ENCODE assay signal across 8 cellular contexts in genomic region chr10:5812283-5813090, GRCh38. TPM values are rescaled to one million over a fixed set of nuclear protein-coding genes. Genes with fewer than 3 reads are reported as not detected.
DNase-seq lines count a peak whose midpoint lies in the region; ATAC-seq and TF ChIP-seq lines count a peak whose summit lies in the region.

No MANE protein-coding gene starts in this region.

- peak overlapping the region; percentile 96 for H3K27ac ChIP-seq in HUES64 (ENCODE audit: low read depth, low read length)
- peak overlapping the region; percentile 96 to 98 for H3K27ac ChIP-seq in coronary artery
- H3K27ac ChIP-seq in right lobe of liver = peak overlapping the region; percentile 89 to 97 (median 94)

- CTCF ChIA-PET in WTC11 (lab: Charles Lee) = interaction anchor here (0.6 to 2.4 kb wide), 2 partner anchors 77 to 720 kb away, joined by 3 to 7 read pairs; partner anchors contain the start of genes ANKRD16 and FBH1

- no peaks in the 10 kb centered on the region for H3K27me3 ChIP-seq in HUES64 (ENCODE audit: insufficient read depth, low read length)
- no peaks in the 10 kb centered on the region for H3K27me3 ChIP-seq in right lobe of liver

- TF ChIP-seq CTCF in WTC11 (IDR thresholded peaks at IDR 0.05) (no peak), coronary artery (IDR thresholded peaks at IDR 0.05) (no peak), right lobe of liver (IDR thresholded peaks at IDR 0.05) (no peak)

- H3K4me1 ChIP-seq in HUES64 (ENCODE audit: insufficient read depth, low read length) (peaks cover 26% of the 10 kb centered on the region), right lobe of liver (peaks cover 0 to 51% (median 4%) of the 10 kb centered on the region in 4 donors)

- H3K4me3 ChIP-seq in HUES64 (ENCODE audit: low read length) (peak overlapping the region; percentile 97), coronary artery (peak overlapping the region; percentile 91), right lobe of liver (peak overlapping the region; percentile 61 to 99 (median 69))

- intact Hi-C loops in right lobe of liver (cut with DNase I) = no loop called here

- no peaks in the 10 kb centered on the region for H3K27me3 Mint-ChIP-seq in WTC11 (ENCODE audit: low read depth)

- H3K27ac Mint-ChIP-seq in WTC11 = peak overlapping the region; percentile 76

- DNase-seq in COLO668 (lab: John Stamatoyannopoulos, UW; ENCODE audit: unreplicated experiment) (peak; percentile 40), WTC11 (ENCODE audit: low spot score) (peak; percentile 59), coronary artery (ENCODE audit: low spot score) (peak; percentile 79), right lobe of liver (peak; percentile 61 to 75 (median 72)), AML-193 (lab: John Stamatoyannopoulos, UW) (no peak)
- DNase-seq in stimulated activated CD4-positive, alpha-beta T cell treated with anti-CD3 and anti-CD28 coated beads, TNF-alpha, amount 100 ng/mL, for 48 hours (ENCODE audit: low read depth in 3 of 3) = peak in 2 of 3 donors; percentile 10 to 31

- H3K36me3 ChIP-seq in HUES64 (ENCODE audit: insufficient read depth, low read length) (peaks cover 17% of the 10 kb centered on the region), right lobe of liver (no peaks in the 10 kb centered on the region)

- H3K9me3 Mint-ChIP-seq in WTC11 = no peaks in the 10 kb centered on the region

- POLR2A ChIA-PET in WTC11 (lab: Charles Lee) = interaction anchor here (0.6 to 1.3 kb wide), 4 partner anchors 48 to 454 kb away, joined by 3 to 7 read pairs (median 4); partner anchors contain the start of genes ANKRD16 and FBH1

- H3K36me3 Mint-ChIP-seq in WTC11 = peaks cover 12% of the 10 kb centered on the region

- H3K9me3 ChIP-seq in HUES64 (ENCODE audit: insufficient read depth, low read depth, low read length) (no peaks in the 10 kb centered on the region), right lobe of liver (no peaks in the 10 kb centered on the region)

- under 1% methylated on average over 49 of the region's 49 CpGs for WGBS in HUES64
- 0% methylated on average over 31 of the region's 49 CpGs for WGBS in right lobe of liver (ENCODE audit: insufficient coverage, low coverage, low lambda C conversion rate, missing lambda C conversion rate)

- H3K9ac ChIP-seq in HUES64 (ENCODE audit: low read depth, low read length) = peak overlapping the region; percentile 99

- H3K4me1 Mint-ChIP-seq in WTC11 = peaks cover 40% of the 10 kb centered on the region

- H3K4me3 Mint-ChIP-seq in WTC11 = peak overlapping the region; percentile 89

- TF ChIP-seq POLR2A in right lobe of liver (IDR thresholded peaks at IDR 0.05) = no peak

- ATAC-seq in GM21390 (IDR thresholded peaks at IDR 0.05; ENCODE audit: unreplicated experiment) (peak; percentile 21), WTC11 (peak; percentile 34), right lobe of liver (peak; percentile 18 to 58 (median 44))

TF ChIP-seq in WTC11, 78 proteins besides CTCF, POLR2A, EP300 and RAD21:
- TF ChIP-seq ESRRA (CRISPR knock-in tag; IDR thresholded peaks at IDR 0.05; ENCODE audit: borderline replicate concordance) (0 out of 2 replicates have a peak, but pooled peaks have one; percentile 22), FOXP1 (CRISPR knock-in tag; IDR thresholded peaks at IDR 0.05; ENCODE audit: borderline replicate concordance) (peak; percentile 10; the same call in 1 of the 2 replicates), FOXK1 (CRISPR knock-in tag; IDR thresholded peaks at IDR 0.05) (0 out of 2 replicates have a peak, but pooled peaks have one; percentile 45), ETV6 (CRISPR knock-in tag; IDR thresholded peaks at IDR 0.05) (peak; percentile 24; the same call in 1 of the 2 replicates), KAT7 (CRISPR knock-in tag; IDR thresholded peaks at IDR 0.05; ENCODE audit: borderline replicate concordance) (0 out of 2 replicates have a peak, but pooled peaks have one; percentile 0), NR1H2 (CRISPR knock-in tag; IDR thresholded peaks at IDR 0.05) (no peak), NR3C1 (CRISPR knock-in tag; conservative IDR thresholded peaks at IDR 0.05; ENCODE audit: low read depth) (no peak), TEAD1 (CRISPR knock-in tag; IDR thresholded peaks at IDR 0.05) (peak; percentile 4; the same call in 1 of the 2 replicates), JUN (CRISPR knock-in tag; IDR thresholded peaks at IDR 0.05) (peak; percentile 21; the same call in 1 of the 2 replicates), ZBTB21 (CRISPR knock-in tag; IDR thresholded peaks at IDR 0.05; ENCODE audit: borderline replicate concordance) (0 out of 2 replicates have a peak, but pooled peaks have one; percentile 6), MYBL2 (CRISPR knock-in tag; IDR thresholded peaks at IDR 0.05) (no peak; the same call in none of the 2 replicates)
- TF ChIP-seq, protein P1, sequence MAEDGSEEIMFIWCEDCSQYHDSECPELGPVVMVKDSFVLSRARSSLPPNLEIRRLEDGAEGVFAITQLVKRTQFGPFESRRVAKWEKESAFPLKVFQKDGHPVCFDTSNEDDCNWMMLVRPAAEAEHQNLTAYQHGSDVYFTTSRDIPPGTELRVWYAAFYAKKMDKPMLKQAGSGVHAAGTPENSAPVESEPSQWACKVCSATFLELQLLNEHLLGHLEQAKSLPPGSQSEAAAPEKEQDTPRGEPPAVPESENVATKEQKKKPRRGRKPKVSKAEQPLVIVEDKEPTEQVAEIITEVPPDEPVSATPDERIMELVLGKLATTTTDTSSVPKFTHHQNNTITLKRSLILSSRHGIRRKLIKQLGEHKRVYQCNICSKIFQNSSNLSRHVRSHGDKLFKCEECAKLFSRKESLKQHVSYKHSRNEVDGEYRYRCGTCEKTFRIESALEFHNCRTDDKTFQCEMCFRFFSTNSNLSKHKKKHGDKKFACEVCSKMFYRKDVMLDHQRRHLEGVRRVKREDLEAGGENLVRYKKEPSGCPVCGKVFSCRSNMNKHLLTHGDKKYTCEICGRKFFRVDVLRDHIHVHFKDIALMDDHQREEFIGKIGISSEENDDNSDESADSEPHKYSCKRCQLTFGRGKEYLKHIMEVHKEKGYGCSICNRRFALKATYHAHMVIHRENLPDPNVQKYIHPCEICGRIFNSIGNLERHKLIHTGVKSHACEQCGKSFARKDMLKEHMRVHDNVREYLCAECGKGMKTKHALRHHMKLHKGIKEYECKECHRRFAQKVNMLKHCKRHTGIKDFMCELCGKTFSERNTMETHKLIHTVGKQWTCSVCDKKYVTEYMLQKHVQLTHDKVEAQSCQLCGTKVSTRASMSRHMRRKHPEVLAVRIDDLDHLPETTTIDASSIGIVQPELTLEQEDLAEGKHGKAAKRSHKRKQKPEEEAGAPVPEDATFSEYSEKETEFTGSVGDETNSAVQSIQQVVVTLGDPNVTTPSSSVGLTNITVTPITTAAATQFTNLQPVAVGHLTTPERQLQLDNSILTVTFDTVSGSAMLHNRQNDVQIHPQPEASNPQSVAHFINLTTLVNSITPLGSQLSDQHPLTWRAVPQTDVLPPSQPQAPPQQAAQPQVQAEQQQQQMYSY (CRISPR knock-in tag; IDR thresholded peaks at IDR 0.05) = 0 out of 2 replicates have a peak, but pooled peaks have one; percentile 14
- TF ChIP-seq, protein P2, sequence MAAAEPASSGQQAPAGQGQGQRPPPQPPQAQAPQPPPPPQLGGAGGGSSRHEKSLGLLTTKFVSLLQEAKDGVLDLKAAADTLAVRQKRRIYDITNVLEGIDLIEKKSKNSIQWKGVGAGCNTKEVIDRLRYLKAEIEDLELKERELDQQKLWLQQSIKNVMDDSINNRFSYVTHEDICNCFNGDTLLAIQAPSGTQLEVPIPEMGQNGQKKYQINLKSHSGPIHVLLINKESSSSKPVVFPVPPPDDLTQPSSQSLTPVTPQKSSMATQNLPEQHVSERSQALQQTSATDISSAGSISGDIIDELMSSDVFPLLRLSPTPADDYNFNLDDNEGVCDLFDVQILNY (CRISPR knock-in tag; IDR thresholded peaks at IDR 0.05) = no peak

RNA-seq across cellular contexts. Expression of gene GDI2, which starts 0.7 kb away (rescaled TPM):
- 319 TPM for polyA plus RNA-seq in HUES64 (2013, experiment 1 of 2)
- polyA plus RNA-seq in HUES64 (2013, experiment 2 of 2) = 312 TPM
- total RNA-seq in WTC11 (2021) (319 to 326 TPM (median 321 TPM) in 3 replicates), right lobe of liver (100 to 1,000 TPM; 116 to 228 (median 128) TPM)

Comparison
In these comparisons a context has a peak if more than half of its experiments do, and no peak if none do; other contexts are left out.
1. DNase-seq: peak in COLO668 (single experiment), WTC11 (single experiment), coronary artery (single experiment), right lobe of liver (3 of 3) and stimulated activated CD4-positive, alpha-beta T cell treated with anti-CD3 and anti-CD28 coated beads, TNF-alpha, amount 100 ng/mL, for 48 hours (2 of 3); none in AML-193 (0 of 2).
2. Peak in every context shown above with its lines, with median percentiles within 50 percentile points of each other: ATAC-seq, H3K27ac ChIP-seq and H3K4me3 ChIP-seq.